In genomic region chr2:215274829-215275228, GRCh38 we compare ENCODE assay signal across 16 cellular contexts. TPM values are rescaled to one million over a fixed set of nuclear protein-coding genes. Genes with fewer than 3 reads are reported as not detected.
DNase-seq lines count a peak whose midpoint lies in the region; ATAC-seq, FAIRE-seq and TF ChIP-seq lines count a peak whose summit lies in the region.
"Had no signal": no experiment of that assay in that cellular context is flagged by ENCODE, and none has a peak within 500 bp of the region (broad histone marks: within the 10 kb centered on the region; RNA-seq: fewer than 3 reads in every experiment).

No MANE protein-coding gene starts in this region.

- no peaks in the 10 kb centered on the region for H3K79me2 ChIP-seq in H1 (ENCODE audit: control insufficient read depth in 1 of 2, insufficient read depth in 2 of 2, low read length in 2 of 2)
- H3K79me2 ChIP-seq in neural progenitor cell (ENCODE audit: low read depth), result no peaks in the 10 kb centered on the region

- no peak overlapping the region for H4K5ac ChIP-seq in H1 (ENCODE audit: insufficient read length, low read depth, low read length)

- DNase-seq in WTC11 (ENCODE audit: low spot score) (no peak), H1 (ENCODE audit: low read depth in 1 of 2, low spot score in 2 of 2) (no peak), neural progenitor cell (ENCODE audit: low spot score) (no peak), NCI-H128 (lab: John Stamatoyannopoulos, UW; ENCODE audit: unreplicated experiment) (no peak), NCI-H187 (lab: John Stamatoyannopoulos, UW) (no peak)
- DNase-seq: CD8-positive, alpha-beta T cell; COR-L47; GF-D8; H9 had no signal

- 93% methylated on average over 7 of the region's 7 CpGs; no CpG with 5 or more reads in 1 of the 2 experiments for WGBS in H1 (ENCODE audit: extremely low coverage in 1 of 2, insufficient coverage in 1 of 2, insufficient read length in 1 of 2, insufficient replicate concordance in 2 of 2, low coverage in 1 of 2, low lambda C conversion rate in 2 of 2, missing lambda C conversion rate in 1 of 2), 2 experiments

- no peak overlapping the region for H3K4me2 ChIP-seq in H1 (ENCODE audit: insufficient read depth in 1 of 2, low read depth in 2 of 2, low read length in 2 of 2)
- H3K4me2 ChIP-seq in neural progenitor cell, result no peak overlapping the region
- H3K4me2 ChIP-seq: A549, GM23338 had no signal

- H3K9ac ChIP-seq in H1 (replicated peaks in 1 of 4; ENCODE audit: extremely low read depth in 1 of 4, low read depth in 3 of 4, low read length in 3 of 4) (no peak overlapping the region), neural progenitor cell (no peak overlapping the region)

- no peak for TF ChIP-seq RAD21 in H1 (IDR thresholded peaks at IDR 0.05 in 1 of 2, conservative IDR thresholded peaks at IDR 0.05 in 1 of 2; ENCODE audit: low read depth in 2 of 2, low read length in 2 of 2)

- H3K4me1 Mint-ChIP-seq in WTC11, result peaks cover 10% of the 10 kb centered on the region
- peaks cover 2% of the 10 kb centered on the region for H3K4me1 Mint-ChIP-seq in neural progenitor cell

- H3K27ac Mint-ChIP-seq in WTC11, result peak overlapping the region; percentile 4; the same call in 1 of the 2 replicates
- no peak overlapping the region for H3K27ac Mint-ChIP-seq in neural progenitor cell
- H3K27ac Mint-ChIP-seq: CD14-positive monocyte; CD8-positive, alpha-beta T cell; GM23338 had no signal

- no peak overlapping the region for H2BK120ac ChIP-seq in H1 (replicated peaks; ENCODE audit: low read depth, low read length)

- H2BK5ac ChIP-seq in H1 (ENCODE audit: low read depth, low read length), result no peak overlapping the region

- H2AFZ ChIP-seq in H1 (ENCODE audit: low read length) (0 out of 2 replicates have a peak overlapping the region, but pooled peaks have one; percentile 41), neural progenitor cell (replicated peaks) (peak overlapping the region; percentile 18)
- H2AFZ ChIP-seq: GM23338 had no signal

- no peak overlapping the region for H3K4me3 ChIP-seq in H1 (ENCODE audit: extremely low read depth in 1 of 4, insufficient read depth in 2 of 4, low read depth in 3 of 4, low read length in 4 of 4)
- no peak overlapping the region for H3K4me3 ChIP-seq in neural progenitor cell
- H3K4me3 ChIP-seq: A549, GM12878, GM23338 had no signal

- H2AK5ac ChIP-seq in H1 (ENCODE audit: low read depth, low read length), result no peak overlapping the region

- no peak for TF ChIP-seq EP300 in H1 (IDR thresholded peaks at IDR 0.05; ENCODE audit: borderline replicate concordance in 1 of 2, low read depth in 2 of 2, low read length in 2 of 2)

- ATAC-seq in WTC11, result no peak
- no peak for ATAC-seq in HG03460 (IDR thresholded peaks at IDR 0.05; ENCODE audit: unreplicated experiment)
- ATAC-seq: A549; CD8-positive, alpha-beta T cell; GM12878; GM23338 had no signal

- TF ChIP-seq CTCF in WTC11 (IDR thresholded peaks at IDR 0.05) (no peak), H1 (IDR thresholded peaks at IDR 0.05; ENCODE audit: control extremely low read depth in 1 of 3, insufficient read depth in 1 of 3, low read depth in 1 of 3, low read length in 3 of 3) (no peak), neural progenitor cell (IDR thresholded peaks at IDR 0.05) (no peak)

- H3K9me3 Mint-ChIP-seq in WTC11 (no peaks in the 10 kb centered on the region), neural progenitor cell (no peaks in the 10 kb centered on the region)
- H3K9me3 Mint-ChIP-seq: CD8-positive, alpha-beta T cell; GM23338; H9 had no signal

- H3K79me1 ChIP-seq in H1 (ENCODE audit: low read depth, low read length), result no peaks in the 10 kb centered on the region

- H3K4me1 ChIP-seq in H1 (replicated peaks in 1 of 4; ENCODE audit: control insufficient read depth in 3 of 4, insufficient read depth in 4 of 4, low read length in 3 of 4) (peaks cover 0 to 6% (median 2%) of the 10 kb centered on the region in 4 experiments; a peak in 2 of 7 replicates), neural progenitor cell (no peaks in the 10 kb centered on the region)
- H3K4me1 ChIP-seq: A549 had no signal

- H3K18ac ChIP-seq in H1 (ENCODE audit: extremely low read depth, low read length), result no peak overlapping the region

- H3F3A ChIP-seq in neural progenitor cell (ENCODE audit: low read depth), result no peaks in the 10 kb centered on the region

- no peak overlapping the region for H3K56ac ChIP-seq in H1 (replicated peaks; ENCODE audit: insufficient read length, low read depth, low read length)

- POLR2A ChIA-PET in WTC11 (lab: Charles Lee) (no interaction called here), H1 (lab: Charles Lee; ENCODE audit: partially characterized antibody) (no interaction called here)

- no peaks in the 10 kb centered on the region for H4K20me1 ChIP-seq in H1 (replicated peaks in 1 of 2; ENCODE audit: control insufficient read depth in 1 of 2, insufficient read depth in 2 of 2, low read length in 2 of 2)
- H4K20me1 ChIP-seq in neural progenitor cell (ENCODE audit: low read depth), result no peaks in the 10 kb centered on the region

- H4K91ac ChIP-seq in H1 (replicated peaks; ENCODE audit: insufficient read length, low read length), result no peak overlapping the region

- FAIRE-seq in H1 (lab: Jason Lieb, UNC), result no peak
- FAIRE-seq: A549, D721Med, GM12878, HTR-8/SVneo had no signal

- H3K36me3 Mint-ChIP-seq in WTC11 (no peaks in the 10 kb centered on the region), neural progenitor cell (no peaks in the 10 kb centered on the region)
- H3K36me3 Mint-ChIP-seq: CD14-positive monocyte; CD8-positive, alpha-beta T cell had no signal

- H3K27ac ChIP-seq in H1 (ENCODE audit: low read depth, low read length) (no peak overlapping the region), neural progenitor cell (no peak overlapping the region)
- H3K27ac ChIP-seq: A549 had no signal

- H2BK15ac ChIP-seq in H1 (ENCODE audit: low read length), result no peak overlapping the region

- H3K27me3 Mint-ChIP-seq in WTC11 (ENCODE audit: low read depth), result no peaks in the 10 kb centered on the region
- H3K27me3 Mint-ChIP-seq in neural progenitor cell (ENCODE audit: insufficient read depth, low read depth), result no peaks in the 10 kb centered on the region

- no peak overlapping the region for H3K4ac ChIP-seq in H1 (replicated peaks; ENCODE audit: insufficient read length, low read depth, low read length)

- no peak overlapping the region for H4K8ac ChIP-seq in H1 (ENCODE audit: extremely low read depth, insufficient read depth, low read length)

- no peak overlapping the region for H3K23ac ChIP-seq in H1 (ENCODE audit: insufficient read length)

- no peaks in the 10 kb centered on the region for H3K36me3 ChIP-seq in H1 (ENCODE audit: control insufficient read depth in 2 of 4, insufficient read depth in 4 of 4, low read length in 3 of 4)
- H3K36me3 ChIP-seq in neural progenitor cell, result no peaks in the 10 kb centered on the region

- H3K4me3 Mint-ChIP-seq in WTC11, result no peak overlapping the region
- no peak overlapping the region for H3K4me3 Mint-ChIP-seq in neural progenitor cell
- H3K4me3 Mint-ChIP-seq: CD14-positive monocyte; CD8-positive, alpha-beta T cell; GM23338; H9 had no signal

- H3K27me3 ChIP-seq in H1 (replicated peaks in 1 of 4; ENCODE audit: control insufficient read depth in 3 of 4, extremely low read depth in 1 of 4, insufficient read depth in 3 of 4, low read length in 3 of 4) (no peaks in the 10 kb centered on the region), neural progenitor cell (no peaks in the 10 kb centered on the region)

- no peaks in the 10 kb centered on the region for H3K23me2 ChIP-seq in H1 (ENCODE audit: low read depth, low read length)

- CTCF ChIA-PET in WTC11 (lab: Charles Lee), result no interaction called here
- CTCF ChIA-PET in H1 (lab: Charles Lee; ENCODE audit: partially characterized antibody), result no interaction called here

- no peak overlapping the region for H3K14ac ChIP-seq in H1 (ENCODE audit: insufficient read length)

- no peaks in the 10 kb centered on the region for H3K9me3 ChIP-seq in H1 (ENCODE audit: insufficient read depth in 2 of 2, low read depth in 1 of 2, low read length in 1 of 2)
- H3K9me3 ChIP-seq in neural progenitor cell (ENCODE audit: low read depth), result no peaks in the 10 kb centered on the region
- H3K9me3 ChIP-seq: A549 had no signal

- H2BK12ac ChIP-seq in H1 (ENCODE audit: low read depth, low read length), result no peak overlapping the region

- H2BK20ac ChIP-seq in H1 (ENCODE audit: low read length), result no peak overlapping the region

- no peak for TF ChIP-seq POLR2A in H1 (IDR thresholded peaks at IDR 0.05; ENCODE audit: control extremely low read depth in 1 of 2, low read depth in 2 of 2, low read length in 2 of 2)

TF ChIP-seq in H1, 55 proteins besides CTCF, POLR2A, EP300 and RAD21 (continues in another document):
- TF ChIP-seq JUND (IDR thresholded peaks at IDR 0.05; ENCODE audit: low read length) (no peak), ATF2 (IDR thresholded peaks at IDR 0.05; ENCODE audit: low read length) (no peak), SIRT6 (IDR thresholded peaks at IDR 0.05; ENCODE audit: low read length) (no peak), RFX5 (IDR thresholded peaks at IDR 0.05; ENCODE audit: borderline replicate concordance, low read depth, low read length) (no peak), CEBPB (IDR thresholded peaks at IDR 0.05; ENCODE audit: low read depth, low read length) (no peak), SP1 (IDR thresholded peaks at IDR 0.05; ENCODE audit: low read depth, low read length) (no peak), BCL11A (IDR thresholded peaks at IDR 0.05; ENCODE audit: low read depth in 2 of 2, low read length in 2 of 2) (no peak), POU5F1 (IDR thresholded peaks at IDR 0.05; ENCODE audit: low read depth, low read length) (no peak)

RNA-seq across cellular contexts. Expression of gene ATIC, which starts 37.0 kb away (rescaled TPM):
- total RNA-seq in WTC11 (2021) (285 to 309 TPM (median 290 TPM) in 3 replicates), neural progenitor cell (ENCODE audit: low replicate concordance) (23.9 and 43.2 TPM in 2 replicates)
- 318 and 319 TPM in 2 replicates for total RNA-seq in H1 (2021; fragmentation: NEBNext Ultra II Directional; extraction: Animal tissue kit (Norgen Biotek cat#: 25700))
- 104 and 139 TPM in 2 replicates for polyA plus RNA-seq in H1 (2011; rRNA removed)
- 143 TPM for polyA plus RNA-seq in H1 (2011; cell fraction: cytosol; rRNA removed)
- polyA plus RNA-seq in H1 (2011; cell fraction: nucleus; rRNA removed), result 156 TPM
- polyA plus RNA-seq in H1 (2012, experiment 1 of 2), result 359 to 484 TPM (median 376 TPM) in 4 replicates
- 228 TPM for polyA plus RNA-seq in H1 (2012, experiment 2 of 2)
- polyA plus RNA-seq in H1 (2013, experiment 1 of 2), result 507 TPM
- 501 TPM for polyA plus RNA-seq in H1 (2013, experiment 2 of 2)
- polyA minus RNA-seq in H1 (2011; rRNA and poly(A)+ RNA removed), result 291 and 361 TPM in 2 replicates
- 155 TPM for polyA minus RNA-seq in H1 (2011; cell fraction: cytosol; rRNA and poly(A)+ RNA removed)
- polyA minus RNA-seq in H1 (2011; cell fraction: nucleus; rRNA and poly(A)+ RNA removed), result 107 TPM
